Comparison of ENCODE assay signal across 21 cellular contexts in genomic region chr1:195332102-195332501, GRCh38.
"Had no signal": no experiment of that assay in that cellular context is flagged by ENCODE, and none has a peak within 500 bp of the region (broad histone marks: within the 10 kb centered on the region; RNA-seq: fewer than 3 reads in every experiment).

No MANE protein-coding gene starts in this region.

- ATAC-seq: esophagus mucosa; gastroesophageal sphincter; left lobe of liver; mucosa of descending colon; naive thymus-derived CD8-positive, alpha-beta T cell; sciatic nerve; stimulated activated memory B cell treated with anti-CD40 and anti-IgM and Interleukin-4, amounts not matched to agents 10 μg/mL and 1 μg/mL and 100 μg/mL, for 72 hours; upper lobe of right lung had no signal

- DNase-seq: cortex of kidney; dorsolateral prefrontal cortex; effector CD8-positive, alpha-beta T cell; glutamatergic neuron; islet precursor cell; mammary epithelial cell; mucosa of descending colon; naive thymus-derived CD8-positive, alpha-beta T cell; posterior cingulate gyrus; spleen; stimulated activated CD4-positive, alpha-beta T cell treated with anti-CD3 and anti-CD28 coated beads, Interleukin-15, amount 100 ng/mL, for 24 hours; stimulated activated CD4-positive, alpha-beta T cell treated with anti-CD3 and anti-CD28 coated beads, Interleukin-1b, Interleukin-23, amount 100 ng/mL, for 48 hours; stimulated activated CD4-positive, alpha-beta T cell treated with anti-CD3 and anti-CD28 coated beads, Interleukin-4, amount 100 ng/mL, for 24 hours; testis; upper lobe of right lung had no signal

- H3K4me3 ChIP-seq: dorsolateral prefrontal cortex, gastroesophageal sphincter, mucosa of descending colon, spleen, testis, tibial nerve, upper lobe of right lung had no signal
